Comparison of ENCODE assay signal across 12 cellular contexts in genomic region chr13:45207319-45207718, GRCh38. TPM values are rescaled to one million over a fixed set of nuclear protein-coding genes. Genes with fewer than 3 reads are reported as not detected.
A peak's percentile ranks its signal among the peaks of the same experiment; 100 is the strongest.
DNase-seq lines count a peak whose midpoint lies in the region; ATAC-seq, FAIRE-seq and TF ChIP-seq lines count a peak whose summit lies in the region.
"Had no signal": no experiment of that assay in that cellular context is flagged by ENCODE, and none has a peak within 500 bp of the region (broad histone marks: within the 10 kb centered on the region; RNA-seq: fewer than 3 reads in every experiment).

No MANE protein-coding gene starts in this region.

- no peak overlapping the region for H2BK15ac ChIP-seq in neuronal stem cell (ENCODE audit: low read length)

- H3K4me3 Mint-ChIP-seq in endothelial cell (ENCODE audit: unreplicated experiment), result no peak overlapping the region

- H4K8ac ChIP-seq in neuronal stem cell (ENCODE audit: low read depth, low read length), result no peak overlapping the region

- H3K4me1 ChIP-seq in muscle layer of colon (ENCODE audit: insufficient read depth, low read length) (peaks cover 20% of the 10 kb centered on the region), neuronal stem cell (ENCODE audit: control insufficient read depth in 2 of 2, insufficient read depth in 1 of 2, low read depth in 1 of 2, low read length in 2 of 2) (peaks cover 0 to 3% of the 10 kb centered on the region in 2 donors)
- H3K4me1 ChIP-seq: BLaER1 had no signal

- H3K27me3 Mint-ChIP-seq in endothelial cell (ENCODE audit: unreplicated experiment), result no peaks in the 10 kb centered on the region

- H3K4ac ChIP-seq in neuronal stem cell (ENCODE audit: low read length), result no peak overlapping the region

- no peaks in the 10 kb centered on the region for H3K36me3 ChIP-seq in bronchial epithelial cell (ENCODE audit: control insufficient read depth, insufficient read depth, low read length)
- H3K36me3 ChIP-seq in muscle layer of colon (ENCODE audit: insufficient read depth, low read length), result no peaks in the 10 kb centered on the region
- H3K36me3 ChIP-seq in neuronal stem cell (replicated peaks in 1 of 2; ENCODE audit: control insufficient read depth in 2 of 2, insufficient read depth in 2 of 2, low read length in 2 of 2), result peaks cover 4 to 35% of the 10 kb centered on the region in 2 donors

- H3K27ac ChIP-seq in muscle layer of colon (ENCODE audit: low read depth, low read length), result peak overlapping the region; percentile 50
- no peak overlapping the region for H3K27ac ChIP-seq in neuronal stem cell (replicated peaks; ENCODE audit: low read length)
- H3K27ac ChIP-seq: BLaER1 had no signal

- no peak for ATAC-seq in HG03280 (IDR thresholded peaks at IDR 0.05; ENCODE audit: unreplicated experiment)

- no peak overlapping the region for H2BK12ac ChIP-seq in neuronal stem cell (ENCODE audit: low read length)

- no peak overlapping the region for H3K23ac ChIP-seq in neuronal stem cell (ENCODE audit: low read depth, low read length, poor library complexity)

- no peak overlapping the region for H2BK120ac ChIP-seq in neuronal stem cell (ENCODE audit: low read depth, low read length)

- TF ChIP-seq CTCF in bronchial epithelial cell (IDR thresholded peaks at IDR 0.05; ENCODE audit: insufficient read depth, low read length, severe bottlenecking) (no peak), endothelial cell (IDR thresholded peaks at IDR 0.05; ENCODE audit: unreplicated experiment) (no peak)

- H3K14ac ChIP-seq in neuronal stem cell (ENCODE audit: low read length), result no peak overlapping the region

- no peak overlapping the region for H3K27ac Mint-ChIP-seq in endothelial cell (ENCODE audit: unreplicated experiment)
- H3K27ac Mint-ChIP-seq: activated T-helper 2 cell treated with anti-CD3 and anti-CD28 coated beads, Interferon-gamma antibody, Interleukin-2, Interleukin-4, amounts not matched to agents 10 μg/mL and 5 μg/mL and 100 μg/mL, durations not matched to agents 14 hours and 24 hours and 36 hours had no signal

- H3K27me3 ChIP-seq in bronchial epithelial cell (ENCODE audit: control insufficient read depth, insufficient read depth, low read length), result no peaks in the 10 kb centered on the region
- no peaks in the 10 kb centered on the region for H3K27me3 ChIP-seq in muscle layer of colon (ENCODE audit: control insufficient read depth in 1 of 2, insufficient read depth in 2 of 2, low read length in 2 of 2)
- no peaks in the 10 kb centered on the region for H3K27me3 ChIP-seq in neuronal stem cell (ENCODE audit: control insufficient read depth in 3 of 3, insufficient read depth in 3 of 3, low read depth in 1 of 3, low read length in 3 of 3)
- H3K27me3 ChIP-seq: BLaER1 had no signal

- peaks cover 1% of the 10 kb centered on the region for H3K36me3 Mint-ChIP-seq in endothelial cell (ENCODE audit: low read depth, unreplicated experiment)

- no peaks in the 10 kb centered on the region for H3K9me3 Mint-ChIP-seq in endothelial cell (ENCODE audit: unreplicated experiment)
- H3K9me3 Mint-ChIP-seq: activated T-helper 2 cell treated with anti-CD3 and anti-CD28 coated beads, Interferon-gamma antibody, Interleukin-2, Interleukin-4, amounts not matched to agents 10 μg/mL and 5 μg/mL and 100 μg/mL, durations not matched to agents 14 hours and 24 hours and 36 hours had no signal

- H2AFZ ChIP-seq in neuronal stem cell (ENCODE audit: low read length), result no peak overlapping the region

- H3K4me2 ChIP-seq in neuronal stem cell (ENCODE audit: insufficient read depth, low read length, poor library complexity, severe bottlenecking), result no peak overlapping the region
- H3K4me2 ChIP-seq: BLaER1 had no signal

- no CpG with 5 or more reads among the region's 4 CpGs for WGBS in neuronal stem cell (ENCODE audit: extremely low coverage in 2 of 2, insufficient read length in 2 of 2, insufficient replicate concordance in 1 of 2), 2 donors

- H3K9me3 ChIP-seq in muscle layer of colon (ENCODE audit: low read length) (no peaks in the 10 kb centered on the region), neuronal stem cell (replicated peaks in 1 of 2; ENCODE audit: control insufficient read depth in 2 of 2, insufficient read depth in 1 of 2, low read depth in 1 of 2, low read length in 2 of 2) (no peaks in the 10 kb centered on the region)
- H3K9me3 ChIP-seq: BLaER1 had no signal

- H3K18ac ChIP-seq in neuronal stem cell (ENCODE audit: low read length), result no peak overlapping the region

- no peak for FAIRE-seq in bronchial epithelial cell (lab: Jason Lieb, UNC)

- H3K4me1 Mint-ChIP-seq in endothelial cell (ENCODE audit: unreplicated experiment), result peaks cover 8% of the 10 kb centered on the region

- H3K9ac ChIP-seq in muscle layer of colon (ENCODE audit: low read length) (peak overlapping the region; percentile 7), neuronal stem cell (ENCODE audit: low read depth, low read length, poor library complexity) (no peak overlapping the region)
- H3K9ac ChIP-seq: BLaER1 had no signal

- H3K4me3 ChIP-seq in bronchial epithelial cell (ENCODE audit: low read depth, low read length), result no peak overlapping the region
- H3K4me3 ChIP-seq in muscle layer of colon (ENCODE audit: low read depth in 1 of 2, low read length in 2 of 2), result no peak overlapping the region
- H3K4me3 ChIP-seq in neuronal stem cell (ENCODE audit: low read length in 2 of 2), result no peak overlapping the region
- H3K4me3 ChIP-seq: BLaER1 had no signal

- no peak overlapping the region for H2BK5ac ChIP-seq in neuronal stem cell (ENCODE audit: low read length)

- H4K91ac ChIP-seq in neuronal stem cell (ENCODE audit: low read depth, low read length, poor library complexity), result no peak overlapping the region

- no peak overlapping the region for H2AK5ac ChIP-seq in neuronal stem cell (ENCODE audit: low read depth, low read length)

- no peaks in the 10 kb centered on the region for H3K79me1 ChIP-seq in neuronal stem cell (ENCODE audit: low read depth, low read length)

- DNase-seq in DMS 273 treated with DMSO at 0.1 percent for 48 hours (lab: John Stamatoyannopoulos, UW), result peak; percentile 72
- DNase-seq in NCI-H2107 (lab: John Stamatoyannopoulos, UW), result peak; percentile 62
- peak; percentile 57 for DNase-seq in bronchial epithelial cell (ENCODE audit: low read depth)
- no peak for DNase-seq in endothelial cell (ENCODE audit: low spot score)
- DNase-seq in neuronal stem cell (ENCODE audit: low spot score), result no peak
- DNase-seq in activated CD8-positive, alpha-beta memory T cell treated with anti-CD3 and anti-CD28 coated beads, Interleukin-2, amount 50 U/mL, for 4 hours, result no peak
- DNase-seq: effector memory CD4-positive, alpha-beta T cell; occipital lobe had no signal

RNA-seq across cellular contexts. Expression of gene KCTD4, which starts 6.5 kb away (rescaled TPM):
- total RNA-seq in bronchial epithelial cell, result not detected in 2 replicates
- not detected for total RNA-seq in endothelial cell (ENCODE audit: unreplicated experiment)
- polyA plus RNA-seq in neuronal stem cell (2013, experiment 1 of 2), result not detected
- not detected for polyA plus RNA-seq in neuronal stem cell (2013, experiment 2 of 2)
- total RNA-seq: activated T-helper 2 cell treated with anti-CD3 and anti-CD28 coated beads, Interferon-gamma antibody, Interleukin-2, Interleukin-4, amounts not matched to agents 10 μg/mL and 5 μg/mL and 100 μg/mL, durations not matched to agents 14 hours and 24 hours and 36 hours had no signal

Comparison
In these comparisons a context has a peak if more than half of its experiments do, and no peak if none do; other contexts are left out.
1. DNase-seq: peak in DMS 273 treated with DMSO at 0.1 percent for 48 hours (single experiment), NCI-H2107 (single experiment) and bronchial epithelial cell (single experiment); none in endothelial cell (single experiment), neuronal stem cell (single experiment) and activated CD8-positive, alpha-beta memory T cell treated with anti-CD3 and anti-CD28 coated beads, Interleukin-2, amount 50 U/mL, for 4 hours (single experiment).